14 cellular contexts compared by ENCODE assay signal in genomic region chr6:14863896-14864850, GRCh38.
DNase-seq lines count a peak whose midpoint lies in the region; ATAC-seq and TF ChIP-seq lines count a peak whose summit lies in the region.
"Had no signal": no experiment of that assay in that cellular context is flagged by ENCODE, and none has a peak within 500 bp of the region (broad histone marks: within the 10 kb centered on the region; RNA-seq: fewer than 3 reads in every experiment).

No MANE protein-coding gene starts in this region.

- DNase-seq in cardiac muscle cell (ENCODE audit: low read depth in 1 of 2, low spot score in 1 of 2) (peak in 1 of 2 donors; percentile 26), right cardiac atrium (no peak), NCI-H82 (lab: John Stamatoyannopoulos, UW) (peak; percentile 82), glomerular visceral epithelial cell (ENCODE audit: extremely low spot score) (peak; percentile 23), foreskin keratinocyte (no peak), prostate gland (ENCODE audit: low spot score) (no peak)
- DNase-seq in stimulated activated effector memory CD8-positive, alpha-beta T cell treated with anti-CD3 and anti-CD28 coated beads, Interleukin-12 subunit alpha, Interleukin-12 subunit beta, amount 100 ng/mL, for 72 hours (ENCODE audit: low spot score in 2 of 2), result no peak
- DNase-seq: CD4-positive, CD25-positive, alpha-beta regulatory T cell; hypothalamus; midbrain; T-helper 2 cell; upper lobe of left lung had no signal

- H3K27ac ChIP-seq in cardiac muscle cell (no peak overlapping the region), right cardiac atrium (ENCODE audit: low read length) (no peak overlapping the region), foreskin keratinocyte (no peak overlapping the region), prostate gland (no peak overlapping the region)
- H3K27ac ChIP-seq: ascending aorta, upper lobe of left lung had no signal

- peak; percentile 21 for TF ChIP-seq CTCF in cardiac muscle cell (IDR thresholded peaks at IDR 0.05; ENCODE audit: low read depth, low read length)
- TF ChIP-seq CTCF in foreskin keratinocyte (conservative IDR thresholded peaks at IDR 0.05), result no peak
- no peak for TF ChIP-seq CTCF in prostate gland (IDR thresholded peaks at IDR 0.05)

- H3K4me1 Mint-ChIP-seq in stimulated activated effector memory CD8-positive, alpha-beta T cell treated with anti-CD3 and anti-CD28 coated beads, Interleukin-12 subunit alpha, Interleukin-12 subunit beta, amount 100 ng/mL, for 72 hours, result peaks cover 44% of the 10 kb centered on the region

- no peak overlapping the region for H3K4me3 ChIP-seq in cardiac muscle cell
- no peak overlapping the region for H3K4me3 ChIP-seq in right cardiac atrium (ENCODE audit: low read length)
- no peak overlapping the region for H3K4me3 ChIP-seq in prostate gland
- H3K4me3 ChIP-seq: ascending aorta, upper lobe of left lung had no signal

- TF ChIP-seq POLR2A in prostate gland (IDR thresholded peaks at IDR 0.05), result no peak

- H3K4me3 Mint-ChIP-seq in stimulated activated effector memory CD8-positive, alpha-beta T cell treated with anti-CD3 and anti-CD28 coated beads, Interleukin-12 subunit alpha, Interleukin-12 subunit beta, amount 100 ng/mL, for 72 hours, result no peak overlapping the region
- H3K4me3 Mint-ChIP-seq: CD4-positive, CD25-positive, alpha-beta regulatory T cell had no signal

- H3K36me3 ChIP-seq in cardiac muscle cell (no peaks in the 10 kb centered on the region), prostate gland (no peaks in the 10 kb centered on the region)
- H3K36me3 ChIP-seq: ascending aorta, upper lobe of left lung had no signal

- H3K27ac Mint-ChIP-seq in stimulated activated effector memory CD8-positive, alpha-beta T cell treated with anti-CD3 and anti-CD28 coated beads, Interleukin-12 subunit alpha, Interleukin-12 subunit beta, amount 100 ng/mL, for 72 hours, result peak overlapping the region; percentile 1
- H3K27ac Mint-ChIP-seq: CD4-positive, CD25-positive, alpha-beta regulatory T cell had no signal

- ATAC-seq in right cardiac atrium, result no peak
- ATAC-seq in stimulated activated effector memory CD8-positive, alpha-beta T cell treated with anti-CD3 and anti-CD28 coated beads, Interleukin-12 subunit alpha, Interleukin-12 subunit beta, amount 100 ng/mL, for 72 hours, result no peak
- ATAC-seq in foreskin keratinocyte, result no peak
- ATAC-seq in GM18517 (IDR thresholded peaks at IDR 0.05; ENCODE audit: unreplicated experiment), result no peak

- H3K4me1 ChIP-seq in cardiac muscle cell (ENCODE audit: low read depth) (no peaks in the 10 kb centered on the region), right cardiac atrium (ENCODE audit: control insufficient read depth, insufficient read depth, low read length) (no peaks in the 10 kb centered on the region), foreskin keratinocyte (no peaks in the 10 kb centered on the region), prostate gland (replicated peaks) (no peaks in the 10 kb centered on the region)
- H3K4me1 ChIP-seq: ascending aorta had no signal

- intact Hi-C loops in right cardiac atrium (cut with DNase I), result no loop called here
- intact Hi-C loops in prostate gland (cut with DNase I), result no loop called here

- peaks cover 5% of the 10 kb centered on the region for H3K36me3 Mint-ChIP-seq in stimulated activated effector memory CD8-positive, alpha-beta T cell treated with anti-CD3 and anti-CD28 coated beads, Interleukin-12 subunit alpha, Interleukin-12 subunit beta, amount 100 ng/mL, for 72 hours
- H3K36me3 Mint-ChIP-seq: CD4-positive, CD25-positive, alpha-beta regulatory T cell had no signal

- H3K27me3 ChIP-seq in cardiac muscle cell (no peaks in the 10 kb centered on the region), right cardiac atrium (ENCODE audit: control insufficient read depth, insufficient read depth) (no peaks in the 10 kb centered on the region), foreskin keratinocyte (no peaks in the 10 kb centered on the region), prostate gland (replicated peaks; ENCODE audit: insufficient read depth) (no peaks in the 10 kb centered on the region)
- H3K27me3 ChIP-seq: ascending aorta, upper lobe of left lung had no signal

- 59% methylated on average over 14 of the region's 14 CpGs for WGBS in right cardiac atrium
- WGBS in prostate gland, result 66% methylated on average over 14 of the region's 14 CpGs

- H3K9me3 Mint-ChIP-seq in stimulated activated effector memory CD8-positive, alpha-beta T cell treated with anti-CD3 and anti-CD28 coated beads, Interleukin-12 subunit alpha, Interleukin-12 subunit beta, amount 100 ng/mL, for 72 hours, result no peaks in the 10 kb centered on the region

- no peaks in the 10 kb centered on the region for H3K9me3 ChIP-seq in cardiac muscle cell (ENCODE audit: low read depth)
- no peaks in the 10 kb centered on the region for H3K9me3 ChIP-seq in right cardiac atrium (ENCODE audit: control insufficient read depth, low read length)
- H3K9me3 ChIP-seq in prostate gland, result no peaks in the 10 kb centered on the region
- H3K9me3 ChIP-seq: ascending aorta, upper lobe of left lung had no signal

Comparison
In these comparisons a context has a peak if more than half of its experiments do, and no peak if none do; other contexts are left out.
1. DNase-seq: peak in NCI-H82 (single experiment) and glomerular visceral epithelial cell (single experiment); none in right cardiac atrium (0 of 3), stimulated activated effector memory CD8-positive, alpha-beta T cell treated with anti-CD3 and anti-CD28 coated beads, Interleukin-12 subunit alpha, Interleukin-12 subunit beta, amount 100 ng/mL, for 72 hours (0 of 2), foreskin keratinocyte (0 of 2) and prostate gland (single experiment).